Comparison of ENCODE assay signal across 1 cellular context in genomic region chr12:46219892-46220655, GRCh38.
A peak's percentile ranks its signal among the peaks of the same experiment; 100 is the strongest.
TF ChIP-seq lines count a peak whose summit lies in the region.

No MANE protein-coding gene starts in this region.

TF ChIP-seq in K562, 482 proteins besides CTCF, POLR2A, EP300 and RAD21 (continued from another document and continues in another):
- TF ChIP-seq, protein P1, sequence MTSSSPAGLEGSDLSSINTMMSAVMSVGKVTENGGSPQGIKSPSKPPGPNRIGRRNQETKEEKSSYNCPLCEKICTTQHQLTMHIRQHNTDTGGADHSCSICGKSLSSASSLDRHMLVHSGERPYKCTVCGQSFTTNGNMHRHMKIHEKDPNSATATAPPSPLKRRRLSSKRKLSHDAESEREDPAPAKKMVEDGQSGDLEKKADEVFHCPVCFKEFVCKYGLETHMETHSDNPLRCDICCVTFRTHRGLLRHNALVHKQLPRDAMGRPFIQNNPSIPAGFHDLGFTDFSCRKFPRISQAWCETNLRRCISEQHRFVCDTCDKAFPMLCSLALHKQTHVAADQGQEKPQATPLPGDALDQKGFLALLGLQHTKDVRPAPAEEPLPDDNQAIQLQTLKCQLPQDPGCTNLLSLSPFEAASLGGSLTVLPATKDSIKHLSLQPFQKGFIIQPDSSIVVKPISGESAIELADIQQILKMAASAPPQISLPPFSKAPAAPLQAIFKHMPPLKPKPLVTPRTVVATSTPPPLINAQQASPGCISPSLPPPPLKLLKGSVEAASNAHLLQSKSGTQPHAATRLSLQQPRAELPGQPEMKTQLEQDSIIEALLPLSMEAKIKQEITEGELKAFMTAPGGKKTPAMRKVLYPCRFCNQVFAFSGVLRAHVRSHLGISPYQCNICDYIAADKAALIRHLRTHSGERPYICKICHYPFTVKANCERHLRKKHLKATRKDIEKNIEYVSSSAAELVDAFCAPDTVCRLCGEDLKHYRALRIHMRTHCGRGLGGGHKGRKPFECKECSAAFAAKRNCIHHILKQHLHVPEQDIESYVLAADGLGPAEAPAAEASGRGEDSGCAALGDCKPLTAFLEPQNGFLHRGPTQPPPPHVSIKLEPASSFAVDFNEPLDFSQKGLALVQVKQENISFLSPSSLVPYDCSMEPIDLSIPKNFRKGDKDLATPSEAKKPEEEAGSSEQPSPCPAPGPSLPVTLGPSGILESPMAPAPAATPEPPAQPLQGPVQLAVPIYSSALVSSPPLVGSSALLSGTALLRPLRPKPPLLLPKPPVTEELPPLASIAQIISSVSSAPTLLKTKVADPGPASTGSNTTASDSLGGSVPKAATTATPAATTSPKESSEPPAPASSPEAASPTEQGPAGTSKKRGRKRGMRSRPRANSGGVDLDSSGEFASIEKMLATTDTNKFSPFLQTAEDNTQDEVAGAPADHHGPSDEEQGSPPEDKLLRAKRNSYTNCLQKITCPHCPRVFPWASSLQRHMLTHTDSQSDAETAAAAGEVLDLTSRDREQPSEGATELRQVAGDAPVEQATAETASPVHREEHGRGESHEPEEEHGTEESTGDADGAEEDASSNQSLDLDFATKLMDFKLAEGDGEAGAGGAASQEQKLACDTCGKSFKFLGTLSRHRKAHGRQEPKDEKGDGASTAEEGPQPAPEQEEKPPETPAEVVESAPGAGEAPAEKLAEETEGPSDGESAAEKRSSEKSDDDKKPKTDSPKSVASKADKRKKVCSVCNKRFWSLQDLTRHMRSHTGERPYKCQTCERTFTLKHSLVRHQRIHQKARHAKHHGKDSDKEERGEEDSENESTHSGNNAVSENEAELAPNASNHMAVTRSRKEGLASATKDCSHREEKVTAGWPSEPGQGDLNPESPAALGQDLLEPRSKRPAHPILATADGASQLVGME (CRISPR knock-in tag; IDR thresholded peaks at IDR 0.05), result no peak
- TF ChIP-seq NBN (IDR thresholded peaks at IDR 0.05; ENCODE audit: low read depth), result peak; percentile 83; the same call in 1 of the 2 replicates
- TF ChIP-seq, protein P2, sequence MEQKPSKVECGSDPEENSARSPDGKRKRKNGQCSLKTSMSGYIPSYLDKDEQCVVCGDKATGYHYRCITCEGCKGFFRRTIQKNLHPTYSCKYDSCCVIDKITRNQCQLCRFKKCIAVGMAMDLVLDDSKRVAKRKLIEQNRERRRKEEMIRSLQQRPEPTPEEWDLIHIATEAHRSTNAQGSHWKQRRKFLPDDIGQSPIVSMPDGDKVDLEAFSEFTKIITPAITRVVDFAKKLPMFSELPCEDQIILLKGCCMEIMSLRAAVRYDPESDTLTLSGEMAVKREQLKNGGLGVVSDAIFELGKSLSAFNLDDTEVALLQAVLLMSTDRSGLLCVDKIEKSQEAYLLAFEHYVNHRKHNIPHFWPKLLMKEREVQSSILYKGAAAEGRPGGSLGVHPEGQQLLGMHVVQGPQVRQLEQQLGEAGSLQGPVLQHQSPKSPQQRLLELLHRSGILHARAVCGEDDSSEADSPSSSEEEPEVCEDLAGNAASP (IDR thresholded peaks at IDR 0.05), result no peak
- TF ChIP-seq, protein P3, sequence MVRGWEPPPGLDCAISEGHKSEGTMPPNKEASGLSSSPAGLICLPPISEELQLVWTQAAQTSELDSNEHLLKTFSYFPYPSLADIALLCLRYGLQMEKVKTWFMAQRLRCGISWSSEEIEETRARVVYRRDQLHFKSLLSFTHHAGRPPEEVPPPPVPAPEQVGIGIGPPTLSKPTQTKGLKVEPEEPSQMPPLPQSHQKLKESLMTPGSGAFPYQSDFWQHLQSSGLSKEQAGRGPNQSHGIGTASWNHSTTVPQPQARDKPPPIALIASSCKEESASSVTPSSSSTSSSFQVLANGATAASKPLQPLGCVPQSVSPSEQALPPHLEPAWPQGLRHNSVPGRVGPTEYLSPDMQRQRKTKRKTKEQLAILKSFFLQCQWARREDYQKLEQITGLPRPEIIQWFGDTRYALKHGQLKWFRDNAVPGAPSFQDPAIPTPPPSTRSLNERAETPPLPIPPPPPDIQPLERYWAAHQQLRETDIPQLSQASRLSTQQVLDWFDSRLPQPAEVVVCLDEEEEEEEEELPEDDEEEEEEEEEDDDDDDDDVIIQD (CRISPR knock-in tag; IDR thresholded peaks at IDR 0.05), result no peak
- no peak for TF ChIP-seq ZKSCAN8 (CRISPR knock-in tag; IDR thresholded peaks at IDR 0.05)
- no peak for TF ChIP-seq RBBP5 (IDR thresholded peaks at IDR 0.05; ENCODE audit: borderline replicate concordance, insufficient read depth, low read length, poor library complexity, severe bottlenecking)
- no peak for TF ChIP-seq HMG20A (CRISPR knock-in tag; conservative IDR thresholded peaks at IDR 0.05)
- no peak for TF ChIP-seq ZFPM2 (CRISPR knock-in tag; IDR thresholded peaks at IDR 0.05)
- peak; percentile 99 for TF ChIP-seq JUN (IDR thresholded peaks at IDR 0.05; ENCODE audit: borderline replicate concordance, low read depth, low read length)
- peak; percentile 78; the same call in 1 of the 2 replicates for TF ChIP-seq JUN (CRISPR knock-in tag; IDR thresholded peaks at IDR 0.05; ENCODE audit: borderline replicate concordance)
- TF ChIP-seq, protein P4, sequence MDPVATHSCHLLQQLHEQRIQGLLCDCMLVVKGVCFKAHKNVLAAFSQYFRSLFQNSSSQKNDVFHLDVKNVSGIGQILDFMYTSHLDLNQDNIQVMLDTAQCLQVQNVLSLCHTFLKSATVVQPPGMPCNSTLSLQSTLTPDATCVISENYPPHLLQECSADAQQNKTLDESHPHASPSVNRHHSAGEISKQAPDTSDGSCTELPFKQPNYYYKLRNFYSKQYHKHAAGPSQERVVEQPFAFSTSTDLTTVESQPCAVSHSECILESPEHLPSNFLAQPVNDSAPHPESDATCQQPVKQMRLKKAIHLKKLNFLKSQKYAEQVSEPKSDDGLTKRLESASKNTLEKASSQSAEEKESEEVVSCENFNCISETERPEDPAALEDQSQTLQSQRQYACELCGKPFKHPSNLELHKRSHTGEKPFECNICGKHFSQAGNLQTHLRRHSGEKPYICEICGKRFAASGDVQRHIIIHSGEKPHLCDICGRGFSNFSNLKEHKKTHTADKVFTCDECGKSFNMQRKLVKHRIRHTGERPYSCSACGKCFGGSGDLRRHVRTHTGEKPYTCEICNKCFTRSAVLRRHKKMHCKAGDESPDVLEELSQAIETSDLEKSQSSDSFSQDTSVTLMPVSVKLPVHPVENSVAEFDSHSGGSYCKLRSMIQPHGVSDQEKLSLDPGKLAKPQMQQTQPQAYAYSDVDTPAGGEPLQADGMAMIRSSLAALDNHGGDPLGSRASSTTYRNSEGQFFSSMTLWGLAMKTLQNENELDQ (CRISPR knock-in tag; IDR thresholded peaks at IDR 0.05; ENCODE audit: borderline replicate concordance), result no peak
- TF ChIP-seq POLR3A (IDR thresholded peaks at IDR 0.05; ENCODE audit: borderline replicate concordance, extremely low read depth, insufficient read depth, insufficient read length), result no peak
- TF ChIP-seq ZNF324 (CRISPR knock-in tag; IDR thresholded peaks at IDR 0.05), result no peak
- no peak for TF ChIP-seq ELF2 (CRISPR knock-in tag; IDR thresholded peaks at IDR 0.05)
- TF ChIP-seq SRSF3 (IDR thresholded peaks at IDR 0.05; ENCODE audit: insufficient read depth, low read length), result no peak
- TF ChIP-seq FOS (IDR thresholded peaks at IDR 0.05; ENCODE audit: extremely low read depth, insufficient read length), result peak; percentile 61
- peak; percentile 41; the same call in 1 of the 2 replicates for TF ChIP-seq NFRKB (IDR thresholded peaks at IDR 0.05; ENCODE audit: low read depth)
- TF ChIP-seq RBM15 (IDR thresholded peaks at IDR 0.05; ENCODE audit: insufficient read depth, low read length), result no peak
- TF ChIP-seq ZNF224 (CRISPR knock-in tag; IDR thresholded peaks at IDR 0.05), result no peak
- no peak for TF ChIP-seq HNRNPK (IDR thresholded peaks at IDR 0.05; ENCODE audit: low read depth, low read length, poor library complexity, severe bottlenecking)
- no peak for TF ChIP-seq ZNF507 (tag; conservative IDR thresholded peaks at IDR 0.05)
- TF ChIP-seq, protein P5, sequence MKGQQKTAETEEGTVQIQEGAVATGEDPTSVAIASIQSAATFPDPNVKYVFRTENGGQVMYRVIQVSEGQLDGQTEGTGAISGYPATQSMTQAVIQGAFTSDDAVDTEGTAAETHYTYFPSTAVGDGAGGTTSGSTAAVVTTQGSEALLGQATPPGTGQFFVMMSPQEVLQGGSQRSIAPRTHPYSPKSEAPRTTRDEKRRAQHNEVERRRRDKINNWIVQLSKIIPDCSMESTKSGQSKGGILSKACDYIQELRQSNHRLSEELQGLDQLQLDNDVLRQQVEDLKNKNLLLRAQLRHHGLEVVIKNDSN (CRISPR knock-in tag; IDR thresholded peaks at IDR 0.05), result no peak
- TF ChIP-seq CREB5 (CRISPR knock-in tag; IDR thresholded peaks at IDR 0.05), result no peak
- TF ChIP-seq FOXJ2 (tag; IDR thresholded peaks at IDR 0.05), result peak; percentile 34; the same call in 1 of the 2 replicates
- TF ChIP-seq BACH1 (tag; IDR thresholded peaks at IDR 0.05), result 0 out of 2 replicates have a peak, but pooled peaks have one; percentile 42
- TF ChIP-seq, protein P6, sequence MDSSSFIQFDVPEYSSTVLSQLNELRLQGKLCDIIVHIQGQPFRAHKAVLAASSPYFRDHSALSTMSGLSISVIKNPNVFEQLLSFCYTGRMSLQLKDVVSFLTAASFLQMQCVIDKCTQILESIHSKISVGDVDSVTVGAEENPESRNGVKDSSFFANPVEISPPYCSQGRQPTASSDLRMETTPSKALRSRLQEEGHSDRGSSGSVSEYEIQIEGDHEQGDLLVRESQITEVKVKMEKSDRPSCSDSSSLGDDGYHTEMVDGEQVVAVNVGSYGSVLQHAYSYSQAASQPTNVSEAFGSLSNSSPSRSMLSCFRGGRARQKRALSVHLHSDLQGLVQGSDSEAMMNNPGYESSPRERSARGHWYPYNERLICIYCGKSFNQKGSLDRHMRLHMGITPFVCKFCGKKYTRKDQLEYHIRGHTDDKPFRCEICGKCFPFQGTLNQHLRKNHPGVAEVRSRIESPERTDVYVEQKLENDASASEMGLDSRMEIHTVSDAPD (CRISPR knock-in tag; IDR thresholded peaks at IDR 0.05), result no peak
- no peak for TF ChIP-seq ZNF717 (CRISPR knock-in tag; IDR thresholded peaks at IDR 0.05)
- TF ChIP-seq, protein P7, sequence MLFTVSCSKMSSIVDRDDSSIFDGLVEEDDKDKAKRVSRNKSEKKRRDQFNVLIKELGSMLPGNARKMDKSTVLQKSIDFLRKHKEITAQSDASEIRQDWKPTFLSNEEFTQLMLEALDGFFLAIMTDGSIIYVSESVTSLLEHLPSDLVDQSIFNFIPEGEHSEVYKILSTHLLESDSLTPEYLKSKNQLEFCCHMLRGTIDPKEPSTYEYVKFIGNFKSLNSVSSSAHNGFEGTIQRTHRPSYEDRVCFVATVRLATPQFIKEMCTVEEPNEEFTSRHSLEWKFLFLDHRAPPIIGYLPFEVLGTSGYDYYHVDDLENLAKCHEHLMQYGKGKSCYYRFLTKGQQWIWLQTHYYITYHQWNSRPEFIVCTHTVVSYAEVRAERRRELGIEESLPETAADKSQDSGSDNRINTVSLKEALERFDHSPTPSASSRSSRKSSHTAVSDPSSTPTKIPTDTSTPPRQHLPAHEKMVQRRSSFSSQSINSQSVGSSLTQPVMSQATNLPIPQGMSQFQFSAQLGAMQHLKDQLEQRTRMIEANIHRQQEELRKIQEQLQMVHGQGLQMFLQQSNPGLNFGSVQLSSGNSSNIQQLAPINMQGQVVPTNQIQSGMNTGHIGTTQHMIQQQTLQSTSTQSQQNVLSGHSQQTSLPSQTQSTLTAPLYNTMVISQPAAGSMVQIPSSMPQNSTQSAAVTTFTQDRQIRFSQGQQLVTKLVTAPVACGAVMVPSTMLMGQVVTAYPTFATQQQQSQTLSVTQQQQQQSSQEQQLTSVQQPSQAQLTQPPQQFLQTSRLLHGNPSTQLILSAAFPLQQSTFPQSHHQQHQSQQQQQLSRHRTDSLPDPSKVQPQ (CRISPR knock-in tag; IDR thresholded peaks at IDR 0.05; ENCODE audit: borderline replicate concordance), result no peak
- TF ChIP-seq, protein P8, sequence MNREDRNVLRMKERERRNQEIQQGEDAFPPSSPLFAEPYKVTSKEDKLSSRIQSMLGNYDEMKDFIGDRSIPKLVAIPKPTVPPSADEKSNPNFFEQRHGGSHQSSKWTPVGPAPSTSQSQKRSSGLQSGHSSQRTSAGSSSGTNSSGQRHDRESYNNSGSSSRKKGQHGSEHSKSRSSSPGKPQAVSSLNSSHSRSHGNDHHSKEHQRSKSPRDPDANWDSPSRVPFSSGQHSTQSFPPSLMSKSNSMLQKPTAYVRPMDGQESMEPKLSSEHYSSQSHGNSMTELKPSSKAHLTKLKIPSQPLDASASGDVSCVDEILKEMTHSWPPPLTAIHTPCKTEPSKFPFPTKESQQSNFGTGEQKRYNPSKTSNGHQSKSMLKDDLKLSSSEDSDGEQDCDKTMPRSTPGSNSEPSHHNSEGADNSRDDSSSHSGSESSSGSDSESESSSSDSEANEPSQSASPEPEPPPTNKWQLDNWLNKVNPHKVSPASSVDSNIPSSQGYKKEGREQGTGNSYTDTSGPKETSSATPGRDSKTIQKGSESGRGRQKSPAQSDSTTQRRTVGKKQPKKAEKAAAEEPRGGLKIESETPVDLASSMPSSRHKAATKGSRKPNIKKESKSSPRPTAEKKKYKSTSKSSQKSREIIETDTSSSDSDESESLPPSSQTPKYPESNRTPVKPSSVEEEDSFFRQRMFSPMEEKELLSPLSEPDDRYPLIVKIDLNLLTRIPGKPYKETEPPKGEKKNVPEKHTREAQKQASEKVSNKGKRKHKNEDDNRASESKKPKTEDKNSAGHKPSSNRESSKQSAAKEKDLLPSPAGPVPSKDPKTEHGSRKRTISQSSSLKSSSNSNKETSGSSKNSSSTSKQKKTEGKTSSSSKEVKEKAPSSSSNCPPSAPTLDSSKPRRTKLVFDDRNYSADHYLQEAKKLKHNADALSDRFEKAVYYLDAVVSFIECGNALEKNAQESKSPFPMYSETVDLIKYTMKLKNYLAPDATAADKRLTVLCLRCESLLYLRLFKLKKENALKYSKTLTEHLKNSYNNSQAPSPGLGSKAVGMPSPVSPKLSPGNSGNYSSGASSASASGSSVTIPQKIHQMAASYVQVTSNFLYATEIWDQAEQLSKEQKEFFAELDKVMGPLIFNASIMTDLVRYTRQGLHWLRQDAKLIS (CRISPR knock-in tag; IDR thresholded peaks at IDR 0.05), result no peak
- TF ChIP-seq EGR1 (conservative IDR thresholded peaks at IDR 0.05), result no peak
- no peak for TF ChIP-seq ZNF778 (CRISPR knock-in tag; IDR thresholded peaks at IDR 0.05)
- peak; percentile 98 for TF ChIP-seq SMARCA4 (IDR thresholded peaks at IDR 0.05)
- TF ChIP-seq ZNF212 (CRISPR knock-in tag; IDR thresholded peaks at IDR 0.05), result no peak
- TF ChIP-seq HDAC1 (IDR thresholded peaks at IDR 0.05), result peak in 1 of 2 experiments; percentile 59; a peak in 2 of 4 replicates
- TF ChIP-seq, protein P9, sequence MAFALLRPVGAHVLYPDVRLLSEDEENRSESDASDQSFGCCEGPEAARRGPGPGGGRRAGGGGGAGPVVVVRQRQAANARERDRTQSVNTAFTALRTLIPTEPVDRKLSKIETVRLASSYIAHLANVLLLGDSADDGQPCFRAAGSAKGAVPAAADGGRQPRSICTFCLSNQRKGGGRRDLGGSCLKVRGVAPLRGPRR (CRISPR knock-in tag; IDR thresholded peaks at IDR 0.05), result no peak
